14 cellular contexts compared by ENCODE assay signal in the genomic region with DNA sequence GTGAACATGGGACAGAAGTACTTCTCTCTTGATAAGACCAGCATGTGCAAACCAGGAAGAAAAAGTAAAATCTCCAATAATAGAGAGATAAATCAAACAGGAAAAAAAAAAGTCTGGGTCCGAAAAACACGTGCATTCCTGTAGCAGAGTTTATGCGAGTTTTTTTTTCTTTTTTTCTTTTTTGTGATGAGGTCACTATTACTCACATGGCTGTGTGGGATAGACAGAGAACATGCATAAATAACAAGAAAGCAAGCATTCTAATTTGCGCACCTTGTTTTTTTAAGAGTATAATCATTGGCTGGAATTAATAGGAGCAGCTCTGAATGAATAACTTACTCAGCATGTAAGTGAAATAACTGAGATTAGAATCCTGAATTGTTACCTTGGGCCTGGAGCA.
DNase-seq lines count a peak whose midpoint lies in the region; ATAC-seq, FAIRE-seq and TF ChIP-seq lines count a peak whose summit lies in the region.
"Had no signal": no experiment of that assay in that cellular context is flagged by ENCODE, and none has a peak within 500 bp of the region (broad histone marks: within the 10 kb centered on the region; RNA-seq: fewer than 3 reads in every experiment).

No MANE protein-coding gene starts in this region.

- no peaks in the 10 kb centered on the region for H3K79me1 ChIP-seq in IMR-90 (ENCODE audit: low read depth in 1 of 2, low read length in 2 of 2)

- peak; percentile 72 for DNase-seq in IMR-90
- DNase-seq in body of pancreas, result no peak
- DNase-seq in keratinocyte (ENCODE audit: low read depth, low spot score), result no peak
- no peak for DNase-seq in transverse colon
- no peak for DNase-seq in lower leg skin (ENCODE audit: low spot score in 2 of 2)
- no peak for DNase-seq in NCI-H2029 treated with DMSO at 0.1 percent for 48 hours (lab: John Stamatoyannopoulos, UW)
- DNase-seq in NCI-H446 treated with DMSO at 0.1 percent for 48 hours (lab: John Stamatoyannopoulos, UW), result no peak
- DNase-seq: activated CD4-positive, alpha-beta T cell treated with anti-CD3 and anti-CD28 coated beads, Interleukin-2, amount 50 U/mL, for 4 hours; activated T-cell treated with anti-CD3 and anti-CD28 coated beads, Interleukin-2, amount 50 U/mL, for 72 hours; C1 segment of cervical spinal cord; DND-41; NK-92 treated with Interleukin-12 subunit alpha and Interleukin-12 subunit beta, amount 100 ng/mL, for 24 hours; SIG-M5; testis had no signal

- no peak overlapping the region for H2BK5ac ChIP-seq in IMR-90 (ENCODE audit: low read depth, low read length, poor library complexity, severe bottlenecking)

- peak; percentile 57; the same call in 1 of the 2 replicates for ATAC-seq in IMR-90 (ENCODE audit: low read depth)
- peak; percentile 51 for ATAC-seq in body of pancreas
- ATAC-seq: activated T-cell treated with anti-CD3 and anti-CD28 coated beads, Interleukin-2, amount 50 U/mL, for 72 hours had no signal

- H4K20me1 ChIP-seq in IMR-90 (ENCODE audit: insufficient read depth, low read length), result no peaks in the 10 kb centered on the region
- H4K20me1 ChIP-seq in keratinocyte (ENCODE audit: control insufficient read depth, extremely low read depth, insufficient read depth, low read length), result no peaks in the 10 kb centered on the region

- H2AK5ac ChIP-seq in IMR-90 (ENCODE audit: low read depth, low read length), result no peak overlapping the region

- WGBS in IMR-90 (ENCODE audit: extremely low coverage in 2 of 2, insufficient read length in 1 of 2), 2 experiments, result no CpG with 5 or more reads among the region's 4 CpGs
- WGBS in body of pancreas, 2 donors, result 41 to 54% methylated on average over 4 of the region's 4 CpGs
- WGBS in transverse colon (ENCODE audit: low coverage in 1 of 2), 2 donors, result 59 to 61% methylated on average over 4 of the region's 4 CpGs
- 33 to 37% methylated on average over 4 of the region's 4 CpGs for WGBS in lower leg skin, 2 donors

- H3K79me2 ChIP-seq in keratinocyte (ENCODE audit: control insufficient read depth, insufficient read depth, low read length), result no peaks in the 10 kb centered on the region

- no peak overlapping the region for H3K23ac ChIP-seq in IMR-90 (ENCODE audit: low read depth, low read length)

- H3K4me3 ChIP-seq in IMR-90 (ENCODE audit: insufficient read depth, low read depth, low read length) (no peak overlapping the region), body of pancreas (no peak overlapping the region), keratinocyte (ENCODE audit: control insufficient read depth in 2 of 3, extremely low read depth in 1 of 3, insufficient read depth in 2 of 3, low read depth in 1 of 3, low read length in 3 of 3) (peak overlapping the region in 2 of 3 experiments; percentile 62 to 72), transverse colon (no peak overlapping the region), lower leg skin (ENCODE audit: low read depth, poor library complexity, severe bottlenecking) (no peak overlapping the region)
- H3K4me3 ChIP-seq: testis had no signal

- H3K27ac ChIP-seq in IMR-90 (ENCODE audit: insufficient read depth, low read length) (no peak overlapping the region), body of pancreas (peak overlapping the region in 3 of 4 donors; percentile 29 to 79 (median 72)), keratinocyte (ENCODE audit: control insufficient read depth, insufficient read depth, low read length) (peak overlapping the region; percentile 97), transverse colon (peak overlapping the region; percentile 50 to 75 (median 54))
- H3K27ac ChIP-seq: testis had no signal

- H3K36me3 ChIP-seq in IMR-90 (ENCODE audit: control insufficient read depth, insufficient read depth, low read length) (no peaks in the 10 kb centered on the region), body of pancreas (replicated peaks in 1 of 2; ENCODE audit: insufficient read depth in 1 of 2, low read depth in 2 of 2) (no peaks in the 10 kb centered on the region), keratinocyte (ENCODE audit: control insufficient read depth in 2 of 2, extremely low read depth in 1 of 2, insufficient read depth in 2 of 2, low read length in 2 of 2) (no peaks in the 10 kb centered on the region), transverse colon (no peaks in the 10 kb centered on the region)

- BruUV-seq in IMR-90 (replicated peaks; lab: Mats Ljungman, UMichigan), result no TSS peak

- no peak overlapping the region for H2AK9ac ChIP-seq in IMR-90 (replicated peaks; ENCODE audit: low read depth, low read length, poor library complexity)

- no peak overlapping the region for H3K18ac ChIP-seq in IMR-90 (ENCODE audit: low read depth, low read length)

- no peak overlapping the region for H2BK15ac ChIP-seq in IMR-90 (ENCODE audit: low read depth, low read length)

- H2BK120ac ChIP-seq in IMR-90 (ENCODE audit: low read depth, low read length), result no peak overlapping the region

- no peak overlapping the region for H4K91ac ChIP-seq in IMR-90 (ENCODE audit: insufficient read depth, low read depth, low read length)

- H3K9me3 ChIP-seq in IMR-90 (ENCODE audit: control insufficient read depth, insufficient read depth, low read length) (no peaks in the 10 kb centered on the region), body of pancreas (no peaks in the 10 kb centered on the region), keratinocyte (ENCODE audit: control insufficient read depth, low read depth, low read length) (no peaks in the 10 kb centered on the region), transverse colon (no peaks in the 10 kb centered on the region)
- H3K9me3 ChIP-seq: testis had no signal

- TF ChIP-seq POLR2A in IMR-90 (IDR thresholded peaks at IDR 0.05; ENCODE audit: low read depth, low read length) (no peak), body of pancreas (IDR thresholded peaks at IDR 0.05) (no peak), transverse colon (IDR thresholded peaks at IDR 0.05) (no peak), lower leg skin (IDR thresholded peaks at IDR 0.05) (no peak)

- no peak overlapping the region for H3K56ac ChIP-seq in IMR-90 (ENCODE audit: extremely low read depth, insufficient read depth, low read length)

- H2AFZ ChIP-seq in IMR-90 (replicated peaks; ENCODE audit: low read length, poor library complexity) (no peak overlapping the region), keratinocyte (ENCODE audit: control insufficient read depth, low read length) (peak overlapping the region; percentile 55)

- H3K4me1 ChIP-seq in IMR-90 (ENCODE audit: control insufficient read depth, insufficient read depth, low read length) (no peaks in the 10 kb centered on the region), body of pancreas (no peaks in the 10 kb centered on the region), keratinocyte (ENCODE audit: control insufficient read depth, extremely low read depth, insufficient read depth, low read length) (peaks cover 41% of the 10 kb centered on the region), transverse colon (peaks cover 0 to 16% (median 7%) of the 10 kb centered on the region in 4 donors)
- H3K4me1 ChIP-seq: testis had no signal

- no peak overlapping the region for H4K5ac ChIP-seq in IMR-90 (ENCODE audit: low read depth, low read length)

- CTCF ChIA-PET in IMR-90 (lab: Yijun Ruan, JAX), result interaction anchor here (0.7 to 1.4 kb wide), 2 partner anchors 19 to 615 kb away, joined by 3 to 4 read pairs; no protein-coding TSS in a partner anchor

- dilution Hi-C loops in IMR-90 (cut with HindIII; ENCODE audit: low sequenced_read_pairs, unreplicated experiment), result no loop called here
- dilution Hi-C loops in keratinocyte (cut with MboI; ENCODE audit: extremely low pct_ligation_motif_present, low sequenced_read_pairs), result no loop called here

- H3K4me2 ChIP-seq in IMR-90 (ENCODE audit: low read depth, low read length) (no peak overlapping the region), keratinocyte (ENCODE audit: control insufficient read depth, extremely low read depth, insufficient read depth, low read depth, low read length) (peak overlapping the region; percentile 97)

- no peak for TF ChIP-seq EP300 in transverse colon (IDR thresholded peaks at IDR 0.05; ENCODE audit: low read depth)

- H3K9me1 ChIP-seq in IMR-90 (ENCODE audit: insufficient read depth, low read length) (peaks cover 7% of the 10 kb centered on the region), keratinocyte (ENCODE audit: control insufficient read depth, extremely low read depth, insufficient read depth, low read length) (no peaks in the 10 kb centered on the region)

- H3K9ac ChIP-seq in IMR-90 (ENCODE audit: low read depth, low read length), result no peak overlapping the region
- peak overlapping the region; percentile 87 for H3K9ac ChIP-seq in keratinocyte (ENCODE audit: control insufficient read depth, extremely low read depth, insufficient read depth, low read length)

- POLR2A ChIA-PET in IMR-90 (lab: Charles Lee; ENCODE audit: unreplicated experiment), result interaction anchor here (0.6 kb wide), 1 partner anchor 21 kb away, joined by 3 read pairs; no protein-coding TSS in a partner anchor

- no peak overlapping the region for H2BK20ac ChIP-seq in IMR-90 (ENCODE audit: low read depth, low read length)

- peak; percentile 36 for FAIRE-seq in keratinocyte (lab: Jason Lieb, UNC)

- H3K27me3 ChIP-seq in IMR-90 (ENCODE audit: control insufficient read depth, insufficient read depth, low read length) (no peaks in the 10 kb centered on the region), body of pancreas (no peaks in the 10 kb centered on the region), keratinocyte (ENCODE audit: control insufficient read depth, extremely low read depth, insufficient read depth, low read length) (no peaks in the 10 kb centered on the region), transverse colon (no peaks in the 10 kb centered on the region)
- H3K27me3 ChIP-seq: testis had no signal

- H3K4ac ChIP-seq in IMR-90 (ENCODE audit: low read depth, low read length), result no peak overlapping the region; the same call in 1 of the 2 replicates

- no peak for TF ChIP-seq RAD21 in IMR-90 (IDR thresholded peaks at IDR 0.05; ENCODE audit: low read length)

- in situ Hi-C loops in IMR-90 (cut with MboI; ENCODE audit: low sequenced_read_pairs), result no loop called here
- in situ Hi-C loops in transverse colon (cut with MboI; ENCODE audit: low pct_ligation_motif_present in 1 of 4, low pct_unique_long_range_greater_than_20kb in 1 of 4, low sequenced_read_pairs in 3 of 4), result no loop called here

- intact Hi-C loops in IMR-90 (cut with micrococcal nuclease) (no loop called here), body of pancreas (cut with DNase I) (no loop called here), transverse colon (cut with DNase I; ENCODE audit: low total_unique reads) (no loop called here), lower leg skin (cut with DNase I; ENCODE audit: low total_unique reads) (no loop called here)

- TF ChIP-seq CTCF in IMR-90 (conservative IDR thresholded peaks at IDR 0.05; ENCODE audit: low read depth, low read length) (no peak), body of pancreas (IDR thresholded peaks at IDR 0.05) (no peak), keratinocyte (optimal IDR thresholded peaks at IDR 0.05 in 1 of 3, IDR thresholded peaks at IDR 0.05 in 1 of 3, conservative IDR thresholded peaks at IDR 0.05 in 1 of 3; ENCODE audit: extremely low read depth in 1 of 3, insufficient read depth in 2 of 3, low read length in 3 of 3) (no peak), transverse colon (IDR thresholded peaks at IDR 0.05) (no peak), lower leg skin (IDR thresholded peaks at IDR 0.05) (no peak)

- no peak overlapping the region for H3K14ac ChIP-seq in IMR-90 (replicated peaks; ENCODE audit: low read depth, low read length)

- H4K8ac ChIP-seq in IMR-90 (ENCODE audit: low read depth in 2 of 2, low read length in 2 of 2), result no peak overlapping the region

Comparison
In these comparisons a context has a peak if more than half of its experiments do, and no peak if none do; other contexts are left out.
1. H3K4me3 ChIP-seq: peak in keratinocyte (2 of 3); none in IMR-90 (single experiment), body of pancreas (0 of 2), transverse colon (0 of 4) and lower leg skin (single experiment).